In genomic region chr1:16155537-16156410, GRCh38 we compare ENCODE assay signal across 7 cellular contexts. TPM values are rescaled to one million over a fixed set of nuclear protein-coding genes. Genes with fewer than 3 reads are reported as not detected.
A peak's percentile ranks its signal among the peaks of the same experiment; 100 is the strongest.
DNase-seq lines count a peak whose midpoint lies in the region; ATAC-seq and TF ChIP-seq lines count a peak whose summit lies in the region.

Gene EPHA2 (minus strand): TSS chr1:16156069. CDS start chr1:16155932, 137 bp downstream.

- peak; percentile 30 for TF ChIP-seq POLR2A in breast epithelium (IDR thresholded peaks at IDR 0.05)

- H3K4me3 ChIP-seq in breast epithelium (peak within 1 kb of the TSS; percentile 64 to 83 (median 82)), iPS DF 6.9 (ENCODE audit: low read length) (peak within 1 kb of the TSS; percentile 87)

- TF ChIP-seq CTCF in breast epithelium (IDR thresholded peaks at IDR 0.05): no peak

- WGBS in iPS DF 6.9 (ENCODE audit: insufficient coverage, insufficient read length): no CpG with 5 or more reads among the region's 89 CpGs

- H3K4me1 ChIP-seq in breast epithelium (peaks cover 12 to 30% of the 10 kb centered on the region in 2 donors), iPS DF 6.9 (ENCODE audit: control insufficient read depth, insufficient read depth, low read length) (peaks cover 12% of the 10 kb centered on the region)

- H3K9me3 ChIP-seq in breast epithelium (no peaks in the 10 kb centered on the region), iPS DF 6.9 (ENCODE audit: control insufficient read depth, insufficient read depth, low read length) (no peaks in the 10 kb centered on the region)

- DNase-seq in GDM1 (lab: John Stamatoyannopoulos, UW) (peak; percentile 38), NCI-H2227 treated with DMSO at 0.1 percent for 48 hours (lab: John Stamatoyannopoulos, UW) (peak; percentile 10), breast epithelium (ENCODE audit: low spot score in 2 of 2) (peak; percentile 85 to 94), iPS DF 6.9 (ENCODE audit: low read depth, low spot score) (peak; percentile 81), putamen (ENCODE audit: low spot score) (peak; percentile 50), NCI-H1930 (lab: John Stamatoyannopoulos, UW) (no peak)

- ATAC-seq in GM18868 (IDR thresholded peaks at IDR 0.05; ENCODE audit: unreplicated experiment): no peak

- H3K27me3 ChIP-seq in breast epithelium (no peaks in the 10 kb centered on the region), iPS DF 6.9 (ENCODE audit: control insufficient read depth, insufficient read depth, low read length) (no peaks in the 10 kb centered on the region)

- H3K36me3 ChIP-seq in breast epithelium (no peaks in the 10 kb centered on the region), iPS DF 6.9 (ENCODE audit: control insufficient read depth, insufficient read depth, low read length) (peaks cover under 1% of the 10 kb centered on the region; the same call in 1 of the 2 replicates)

- H3K27ac ChIP-seq in breast epithelium: peak within 1 kb of the TSS; percentile 94 to 96
- H3K27ac ChIP-seq in iPS DF 6.9 (ENCODE audit: low read length): no peak within 1 kb of the TSS

- intact Hi-C loops in breast epithelium (cut with DNase I; ENCODE audit: low total_unique reads): no loop called here

RNA-seq across cellular contexts. Expression of gene EPHA2, which starts in this region (rescaled TPM):
- total RNA-seq in breast epithelium: 10 to 100 TPM in 2 of 3 donors, 1 to 10 TPM in 1; 5.8 to 18.4 (median 16.7) TPM

Comparison
In these comparisons a context has a peak if more than half of its experiments do, and no peak if none do; other contexts are left out.
1. DNase-seq: peak in GDM1 (single experiment), NCI-H2227 treated with DMSO at 0.1 percent for 48 hours (single experiment), breast epithelium (2 of 2), iPS DF 6.9 (single experiment) and putamen (single experiment); none in NCI-H1930 (0 of 2).